ENCODE assay signal across 9 cellular contexts in the genomic region with DNA sequence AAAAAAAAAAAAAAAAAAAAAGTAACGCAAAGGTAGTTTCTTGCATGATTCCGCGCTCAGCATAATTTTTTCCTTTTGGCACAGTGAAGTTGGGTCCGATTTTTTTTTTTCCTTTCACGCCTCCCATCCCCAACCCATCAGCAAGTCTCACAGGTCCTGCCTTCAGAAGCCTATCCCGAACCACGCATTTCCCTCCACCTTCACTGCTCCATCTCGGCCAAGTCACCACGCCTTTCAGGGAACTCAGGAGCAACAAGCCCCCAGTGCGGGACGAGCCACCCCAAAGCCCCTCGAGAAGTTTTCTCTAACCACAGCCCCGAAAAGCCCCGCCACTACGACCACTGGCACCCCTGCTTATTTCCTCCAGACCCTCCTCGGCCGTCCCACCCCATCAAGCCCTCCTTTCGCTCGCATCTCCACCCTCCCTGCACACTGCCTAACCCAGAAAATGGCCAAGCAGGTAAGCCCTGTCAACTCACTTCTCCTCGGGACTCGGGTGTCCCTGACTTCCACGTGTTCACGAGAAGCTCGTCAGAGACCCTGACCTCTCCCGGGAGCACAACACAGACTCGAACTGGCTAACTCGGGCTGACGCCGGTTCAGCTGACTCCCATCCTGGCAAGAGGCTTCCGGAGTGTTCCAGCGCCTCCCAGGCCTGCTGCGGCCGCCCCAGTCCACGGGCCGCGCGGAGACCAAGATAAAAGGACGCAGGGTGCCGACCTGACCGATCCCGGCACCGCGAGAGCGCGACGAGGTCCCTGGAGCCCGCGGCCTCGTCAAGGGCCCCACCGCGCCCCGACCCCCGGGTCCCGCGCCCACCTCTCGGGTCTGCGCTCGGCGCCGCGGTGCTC. TPM values are rescaled to one million over a fixed set of nuclear protein-coding genes. Genes with fewer than 3 reads are reported as not detected.
DNase-seq lines count a peak whose midpoint lies in the region; ATAC-seq, FAIRE-seq and TF ChIP-seq lines count a peak whose summit lies in the region.
"Had no signal": no experiment of that assay in that cellular context is flagged by ENCODE, and none has a peak within 500 bp of the region (broad histone marks: within the 10 kb centered on the region; RNA-seq: fewer than 3 reads in every experiment).

No MANE protein-coding gene starts in this region.

- H3K9me3 ChIP-seq in Panc1 (ENCODE audit: control insufficient read depth, insufficient read depth, low read depth, low read length) (no peaks in the 10 kb centered on the region), small intestine (ENCODE audit: control insufficient read depth, low read depth) (no peaks in the 10 kb centered on the region)

- POLR2A ChIA-PET in Panc1 (lab: Charles Lee) = no interaction called here

- ATAC-seq in HG02623 (IDR thresholded peaks at IDR 0.05; ENCODE audit: unreplicated experiment) = peak; percentile 6
- peak; percentile 2 for ATAC-seq in Panc1

- H3K27ac ChIP-seq in Panc1 (ENCODE audit: low read length) = peak overlapping the region; percentile 75
- peak overlapping the region; percentile 98 to 100 for H3K27ac ChIP-seq in small intestine (ENCODE audit: low read depth in 1 of 2, low read length in 1 of 2)

- H3K4me3 ChIP-seq in Panc1 (ENCODE audit: low read depth in 2 of 2, low read length in 2 of 2) (peak overlapping the region; percentile 58 to 92), cardiac fibroblast (replicated peaks in 1 of 2; ENCODE audit: low read depth in 2 of 2, low read length in 2 of 2) (peak overlapping the region; percentile 68 to 80), small intestine (ENCODE audit: low read depth in 1 of 2, low read length in 2 of 2) (peak overlapping the region; percentile 67 to 89)

- H3K4me1 ChIP-seq in Panc1 (ENCODE audit: control insufficient read depth, insufficient read depth, low read length) (peaks cover 35% of the 10 kb centered on the region), small intestine (ENCODE audit: control insufficient read depth in 2 of 2, insufficient read depth in 1 of 2, low read depth in 1 of 2, low read length in 1 of 2) (no peaks in the 10 kb centered on the region)

- CTCF ChIA-PET in Panc1 (lab: Charles Lee) = no interaction called here

- H3K36me3 ChIP-seq in Panc1 (ENCODE audit: control insufficient read depth, insufficient read depth, low read length) (peaks cover 6% of the 10 kb centered on the region), small intestine (ENCODE audit: control insufficient read depth in 2 of 2, insufficient read depth in 2 of 2, low read length in 2 of 2) (peaks cover 0 to 3% of the 10 kb centered on the region in 2 donors)

- TF ChIP-seq CTCF in GM13977 (IDR thresholded peaks at IDR 0.05; ENCODE audit: extremely low read depth, insufficient read depth, missing control alignments) = no peak
- TF ChIP-seq CTCF in Panc1 (IDR thresholded peaks at IDR 0.05) = no peak
- TF ChIP-seq CTCF in cardiac fibroblast (IDR thresholded peaks at IDR 0.05; ENCODE audit: low read depth, low read length) = no peak

- BruUV-seq in Panc1 (replicated peaks; lab: Mats Ljungman, UMichigan) = no TSS peak

- intact Hi-C loops in Panc1 (cut with micrococcal nuclease; ENCODE audit: unreplicated experiment) = no loop called here

- 1 to 4% (median 3%) methylated on average over 44 to 61 of the region's 61 CpGs for WGBS in small intestine, 3 donors

- in situ Hi-C loops in GM13977 (cut with MboI; ENCODE audit: low pct_unique_long_range_greater_than_20kb, low sequenced_read_pairs, unreplicated experiment) (no loop called here), Panc1 (cut with HindIII; ENCODE audit: low pct_unique_long_range_greater_than_20kb, low sequenced_read_pairs) (no loop called here)

- H3K27me3 ChIP-seq in Panc1 (ENCODE audit: control insufficient read depth, insufficient read depth, low read length) (no peaks in the 10 kb centered on the region), small intestine (ENCODE audit: control insufficient read depth in 2 of 2, insufficient read depth in 2 of 2, low read length in 2 of 2) (no peaks in the 10 kb centered on the region)

- FAIRE-seq in small intestine (lab: Jason Lieb, UNC) = no peak
- FAIRE-seq: colon had no signal

- DNase-seq in GM13977 (ENCODE audit: low spot score) = peak; percentile 51
- no peak for DNase-seq in Panc1 (ENCODE audit: low read depth, low spot score)
- peak; percentile 62 to 67 for DNase-seq in cardiac fibroblast (ENCODE audit: low read depth in 2 of 2)
- DNase-seq in iris pigment epithelial cell (ENCODE audit: low read depth) = peak; percentile 76
- DNase-seq in small intestine = peak; percentile 57
- no peak for DNase-seq in NCI-H1105 (lab: John Stamatoyannopoulos, UW)
- DNase-seq in GM19240 (ENCODE audit: insufficient read length, low spot score) = no peak

RNA-seq across cellular contexts. Expression of gene SLBP, which starts 0.8 kb away (rescaled TPM):
- total RNA-seq in Panc1 (2021; ENCODE audit: unreplicated experiment) = 73.4 TPM
- 81.0 TPM for polyA plus RNA-seq in Panc1 (2012; ENCODE audit: insufficient read length)
- polyA plus RNA-seq in small intestine = 10 to 100 TPM; 25.5 to 28.2 (median 27.6) TPM

RNA-seq across cellular contexts. Expression of gene TMEM129, which starts 9.8 kb away (rescaled TPM):
- 32.6 TPM for total RNA-seq in Panc1 (2021; ENCODE audit: unreplicated experiment)
- 37.6 TPM for polyA plus RNA-seq in Panc1 (2012; ENCODE audit: insufficient read length)
- 10 to 100 TPM; 18.6 to 47.2 (median 25.5) TPM for polyA plus RNA-seq in small intestine

RNA-seq across cellular contexts. Expression of gene TACC3, which starts 10.0 kb away (rescaled TPM):
- 106 TPM for total RNA-seq in Panc1 (2021; ENCODE audit: unreplicated experiment)
- polyA plus RNA-seq in Panc1 (2012; ENCODE audit: insufficient read length) = 82.2 TPM
- polyA plus RNA-seq in small intestine = 10 to 100 TPM; 11.9 to 41.4 (median 12.7) TPM

RNA-seq across cellular contexts. Expression of gene FAM53A, which starts 27.2 kb away (rescaled TPM):
- total RNA-seq in Panc1 (2021; ENCODE audit: unreplicated experiment) = 7.0 TPM
- polyA plus RNA-seq in Panc1 (2012; ENCODE audit: insufficient read length) = 4.6 TPM
- 1 to 10 TPM in 1 of 3 donors, under 1 TPM in 1, not detected in 1; 0.27 to 1.1 TPM for polyA plus RNA-seq in small intestine

Comparison
In these comparisons a context has a peak if more than half of its experiments do, and no peak if none do; other contexts are left out.
1. DNase-seq: peak in GM13977 (single experiment), cardiac fibroblast (2 of 2), iris pigment epithelial cell (single experiment) and small intestine (single experiment); none in Panc1 (single experiment), NCI-H1105 (single experiment) and GM19240 (single experiment).
2. Peak in every context shown above with its lines, with median percentiles within 50 percentile points of each other: H3K4me3 ChIP-seq.